ENCODE assay signal across 18 cellular contexts in the genomic region with DNA sequence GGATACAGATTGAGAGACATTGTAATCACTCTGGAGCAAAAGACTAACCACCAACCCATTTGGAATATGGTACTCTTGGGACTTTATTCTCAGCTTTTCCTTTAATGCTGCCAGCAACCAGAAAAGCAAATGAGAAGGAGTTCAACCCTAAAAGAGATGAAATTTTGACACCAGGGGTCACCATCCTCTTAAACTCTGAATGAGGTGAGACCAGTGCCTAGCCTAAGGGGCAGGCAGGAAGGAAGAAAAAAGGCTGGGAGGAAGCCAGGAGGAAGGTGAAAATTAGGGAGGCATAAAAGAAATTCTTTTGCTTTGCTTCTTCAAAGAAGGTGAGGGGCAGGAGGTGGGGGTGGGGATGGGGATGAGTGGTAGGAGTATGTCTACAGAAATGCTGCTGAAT.
DNase-seq lines count a peak whose midpoint lies in the region; ATAC-seq and TF ChIP-seq lines count a peak whose summit lies in the region.
"Had no signal": no experiment of that assay in that cellular context is flagged by ENCODE, and none has a peak within 500 bp of the region (broad histone marks: within the 10 kb centered on the region; RNA-seq: fewer than 3 reads in every experiment).

No MANE protein-coding gene starts in this region.

- H3K79me2 ChIP-seq in OCI-LY3 (ENCODE audit: low read length): no peaks in the 10 kb centered on the region

- H3K27ac Mint-ChIP-seq in activated T-helper 1 cell treated with anti-CD3 and anti-CD28 coated beads, Interleukin-12 subunit alpha, Interleukin-12 subunit beta, Interleukin-2, Interleukin-4 antibody, amounts not matched to agents 30 ng/mL and 10 ng/mL and 1 ng/mL, durations not matched to agents 14 hours and 24 hours and 36 hours: no peak overlapping the region

- H3K4me1 ChIP-seq in OCI-LY3 (ENCODE audit: low read length): peaks cover 18% of the 10 kb centered on the region

- peaks cover 36% of the 10 kb centered on the region for H4K20me1 ChIP-seq in OCI-LY3 (ENCODE audit: insufficient read depth, low read length)

- no peaks in the 10 kb centered on the region for H3K36me3 ChIP-seq in OCI-LY3 (replicated peaks; ENCODE audit: low read depth, low read length)
- H3K36me3 ChIP-seq: SJSA1 had no signal

- H3K27ac ChIP-seq in OCI-LY3 (ENCODE audit: low read length): no peak overlapping the region
- H3K27ac ChIP-seq: 22Rv1, SJSA1 had no signal

- no peak for ATAC-seq in left cardiac atrium
- ATAC-seq: K562 had no signal

- TF ChIP-seq CTCF in OCI-LY3 (IDR thresholded peaks at IDR 0.05; ENCODE audit: low read depth, low read length): 0 out of 2 replicates have a peak, but pooled peaks have one; percentile 7

- H3K4me3 Mint-ChIP-seq in activated T-helper 1 cell treated with anti-CD3 and anti-CD28 coated beads, Interleukin-12 subunit alpha, Interleukin-12 subunit beta, Interleukin-2, Interleukin-4 antibody, amounts not matched to agents 30 ng/mL and 10 ng/mL and 1 ng/mL, durations not matched to agents 14 hours and 24 hours and 36 hours: no peak overlapping the region

- no peak overlapping the region for H3K4me3 ChIP-seq in OCI-LY3 (ENCODE audit: low read length)
- H3K4me3 ChIP-seq: K562, SJSA1 had no signal

- no peak overlapping the region for H3K9ac ChIP-seq in OCI-LY3 (ENCODE audit: low read length)

- no peaks in the 10 kb centered on the region for H3K9me3 ChIP-seq in OCI-LY3 (ENCODE audit: insufficient read depth, low read length)
- H3K9me3 ChIP-seq: SJSA1 had no signal

- no peaks in the 10 kb centered on the region for H3K36me3 Mint-ChIP-seq in activated T-helper 1 cell treated with anti-CD3 and anti-CD28 coated beads, Interleukin-12 subunit alpha, Interleukin-12 subunit beta, Interleukin-2, Interleukin-4 antibody, amounts not matched to agents 30 ng/mL and 10 ng/mL and 1 ng/mL, durations not matched to agents 14 hours and 24 hours and 36 hours (ENCODE audit: low read depth)

- peaks cover 8% of the 10 kb centered on the region for H3K4me1 Mint-ChIP-seq in activated T-helper 1 cell treated with anti-CD3 and anti-CD28 coated beads, Interleukin-12 subunit alpha, Interleukin-12 subunit beta, Interleukin-2, Interleukin-4 antibody, amounts not matched to agents 30 ng/mL and 10 ng/mL and 1 ng/mL, durations not matched to agents 14 hours and 24 hours and 36 hours (ENCODE audit: low read depth)

- intact Hi-C loops in activated T-helper 1 cell treated with anti-CD3 and anti-CD28 coated beads, Interleukin-12 subunit alpha, Interleukin-12 subunit beta, Interleukin-2, Interleukin-4 antibody, amounts not matched to agents 30 ng/mL and 10 ng/mL and 1 ng/mL, durations not matched to agents 14 hours and 24 hours and 36 hours (cut with micrococcal nuclease): loop anchor here (5.0 kb wide), 1 partner anchor 32 kb away; no protein-coding TSS in a partner anchor
- intact Hi-C loops in left cardiac atrium (cut with DNase I): no loop called here

- no peak overlapping the region for H2AFZ ChIP-seq in OCI-LY3 (ENCODE audit: low read depth, low read length)

- peaks cover 31% of the 10 kb centered on the region for H3K27me3 Mint-ChIP-seq in activated T-helper 1 cell treated with anti-CD3 and anti-CD28 coated beads, Interleukin-12 subunit alpha, Interleukin-12 subunit beta, Interleukin-2, Interleukin-4 antibody, amounts not matched to agents 30 ng/mL and 10 ng/mL and 1 ng/mL, durations not matched to agents 14 hours and 24 hours and 36 hours (ENCODE audit: insufficient read depth)

- H3K4me2 ChIP-seq in OCI-LY3 (ENCODE audit: low read length): no peak overlapping the region

- DNase-seq in DMS 273 (lab: John Stamatoyannopoulos, UW; ENCODE audit: unreplicated experiment) (peak; percentile 24), DMS 273 treated with DMSO at 0.1 percent for 48 hours (lab: John Stamatoyannopoulos, UW) (no peak), iPS DF 19.7 (ENCODE audit: low read depth, low spot score) (peak; percentile 42), left cardiac atrium (no peak), RKO (ENCODE audit: low spot score) (no peak)
- DNase-seq in activated T-helper 1 cell treated with anti-CD3 and anti-CD28 coated beads, Interleukin-12 subunit alpha, Interleukin-12 subunit beta, Interleukin-2, Interleukin-4 antibody, amounts not matched to agents 30 ng/mL and 10 ng/mL and 1 ng/mL, durations not matched to agents 14 hours and 24 hours and 36 hours (ENCODE audit: low spot score): no peak
- no peak for DNase-seq in stimulated activated CD4-positive, alpha-beta T cell treated with anti-CD3 and anti-CD28 coated beads, Interleukin-4, amount 100 ng/mL, for 24 hours
- DNase-seq: C1 segment of cervical spinal cord, DMS153, NCI-H1092, NCI-H1694 treated with DMSO at 0.1 percent for 48 hours, NCI-H446 treated with DMSO at 0.1 percent for 48 hours, NCI-H82, RPMI8226 had no signal

- H3K27me3 ChIP-seq in OCI-LY3 (ENCODE audit: low read depth, low read length): peaks cover 51% of the 10 kb centered on the region
- H3K27me3 ChIP-seq: SJSA1 had no signal

- peaks cover 3% of the 10 kb centered on the region for H3K9me3 Mint-ChIP-seq in activated T-helper 1 cell treated with anti-CD3 and anti-CD28 coated beads, Interleukin-12 subunit alpha, Interleukin-12 subunit beta, Interleukin-2, Interleukin-4 antibody, amounts not matched to agents 30 ng/mL and 10 ng/mL and 1 ng/mL, durations not matched to agents 14 hours and 24 hours and 36 hours

Comparison
In these comparisons a context has a peak if more than half of its experiments do, and no peak if none do; other contexts are left out.
1. DNase-seq: peak in DMS 273 (single experiment) and iPS DF 19.7 (single experiment); none in DMS 273 treated with DMSO at 0.1 percent for 48 hours (single experiment), activated T-helper 1 cell treated with anti-CD3 and anti-CD28 coated beads, Interleukin-12 subunit alpha, Interleukin-12 subunit beta, Interleukin-2, Interleukin-4 antibody, amounts not matched to agents 30 ng/mL and 10 ng/mL and 1 ng/mL, durations not matched to agents 14 hours and 24 hours and 36 hours (single experiment), left cardiac atrium (single experiment), RKO (single experiment) and stimulated activated CD4-positive, alpha-beta T cell treated with anti-CD3 and anti-CD28 coated beads, Interleukin-4, amount 100 ng/mL, for 24 hours (single experiment).